8 cellular contexts compared by ENCODE assay signal in the genomic region with DNA sequence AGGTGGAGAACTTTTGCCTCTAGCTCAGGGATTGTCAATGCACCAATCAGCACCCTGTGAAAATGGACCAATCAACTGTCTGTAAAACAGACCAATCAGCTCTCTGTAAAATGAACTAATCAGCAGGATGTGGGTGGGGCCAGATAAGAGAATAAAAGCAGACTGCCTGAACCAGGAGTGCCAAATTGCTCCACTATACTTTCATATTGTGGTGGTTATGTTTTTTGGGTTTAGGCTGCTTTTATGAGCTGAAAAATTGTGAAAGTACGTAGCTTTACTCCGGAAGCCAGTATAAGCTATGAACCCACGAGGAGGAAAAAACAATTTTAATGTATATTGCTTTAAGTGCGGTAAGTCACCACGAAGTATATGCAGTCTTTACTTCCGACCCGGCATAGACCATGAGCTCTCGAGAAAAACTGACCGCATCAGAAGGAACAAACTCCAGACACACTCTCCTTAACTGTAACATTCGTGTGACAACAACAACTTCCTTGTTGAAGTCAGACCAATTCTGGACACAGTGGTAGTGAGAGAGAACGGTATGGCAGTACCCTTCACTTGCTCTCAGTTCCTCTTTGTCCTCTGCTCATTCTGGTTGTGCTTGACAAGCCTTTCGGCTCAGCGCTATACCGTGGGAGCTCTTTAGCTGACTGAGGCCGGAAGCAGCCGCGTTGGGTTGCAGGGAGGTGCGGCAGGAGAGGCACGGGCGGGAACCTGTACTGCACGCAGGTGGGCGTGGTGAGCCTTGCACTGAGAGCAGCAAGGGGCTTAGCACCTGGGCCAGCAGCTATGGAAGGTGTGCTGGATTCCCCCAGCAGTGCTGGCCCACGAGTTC.
DNase-seq lines count a peak whose midpoint lies in the region; ATAC-seq and TF ChIP-seq lines count a peak whose summit lies in the region.

No MANE protein-coding gene starts in this region.

- H3K4me3 Mint-ChIP-seq in chondrocyte (ENCODE audit: unreplicated experiment), result no peak overlapping the region

- H3K4me2 ChIP-seq in DND-41 (ENCODE audit: insufficient read depth, low read length) (peak overlapping the region; percentile 72), Loucy (ENCODE audit: low read depth, low read length, poor library complexity, severe bottlenecking) (peak overlapping the region; percentile 78)

- ATAC-seq in DND-41 (ENCODE audit: insufficient read depth, low read depth) (peak; percentile 92), GM21526 (IDR thresholded peaks at IDR 0.05; ENCODE audit: low FRiP score, unreplicated experiment) (peak; percentile 99)

- H3K9me2 ChIP-seq in Loucy (replicated peaks; ENCODE audit: low read depth, low read length), result no peaks in the 10 kb centered on the region

- H3K9me3 ChIP-seq in DND-41 (ENCODE audit: insufficient read depth, low read length, severe bottlenecking), result peaks cover 7% of the 10 kb centered on the region
- H3K9me3 ChIP-seq in Loucy (ENCODE audit: insufficient read depth, low read depth, low read length), result no peaks in the 10 kb centered on the region
- no peaks in the 10 kb centered on the region for H3K9me3 ChIP-seq in suprapubic skin

- DNase-seq in DND-41 (peak; percentile 77), activated T-cell treated with anti-CD3 and anti-CD28 coated beads for 4 hours (peak; percentile 60), midbrain (lab: John Stamatoyannopoulos, UW) (peak; percentile 8), suprapubic skin (ENCODE audit: low spot score in 2 of 2) (no peak), chondrocyte (ENCODE audit: low spot score) (no peak), DMS79 (lab: John Stamatoyannopoulos, UW) (no peak)

- WGBS in suprapubic skin, result 81% methylated on average over 23 of the region's 23 CpGs

- H3K27ac ChIP-seq in DND-41 (ENCODE audit: low read length) (peak overlapping the region; percentile 92), suprapubic skin (no peak overlapping the region)

- no peak for TF ChIP-seq CTCF in DND-41 (IDR thresholded peaks at IDR 0.05; ENCODE audit: borderline replicate concordance, extremely low read depth, low read length, poor library complexity, severe bottlenecking)
- TF ChIP-seq CTCF in Loucy (conservative IDR thresholded peaks at IDR 0.05; ENCODE audit: low read length), result no peak
- no peak for TF ChIP-seq CTCF in suprapubic skin (IDR thresholded peaks at IDR 0.05)
- no peak for TF ChIP-seq CTCF in chondrocyte (IDR thresholded peaks at IDR 0.05)

- peak overlapping the region; percentile 58 for H3K9ac ChIP-seq in DND-41 (ENCODE audit: low read depth, low read length)
- peak overlapping the region; percentile 81 for H3K9ac ChIP-seq in Loucy (ENCODE audit: low read depth, low read length, poor library complexity, severe bottlenecking)

- H3K27me3 ChIP-seq in DND-41 (ENCODE audit: insufficient read depth, low read length, poor library complexity) (no peaks in the 10 kb centered on the region), Loucy (ENCODE audit: insufficient read depth, low read length, poor library complexity, severe bottlenecking) (peaks cover 3% of the 10 kb centered on the region), suprapubic skin (no peaks in the 10 kb centered on the region)

- H4K20me1 ChIP-seq in DND-41 (ENCODE audit: insufficient read depth, low read length) (no peaks in the 10 kb centered on the region), Loucy (ENCODE audit: insufficient read depth, low read length, poor library complexity, severe bottlenecking) (no peaks in the 10 kb centered on the region)

- H3K79me2 ChIP-seq in DND-41 (ENCODE audit: insufficient read depth, low read length) (no peaks in the 10 kb centered on the region), Loucy (ENCODE audit: insufficient read depth, low read length) (no peaks in the 10 kb centered on the region)

- no peaks in the 10 kb centered on the region for H3K27me3 Mint-ChIP-seq in chondrocyte (ENCODE audit: low read depth)

- no peaks in the 10 kb centered on the region for H3K4me1 Mint-ChIP-seq in chondrocyte (ENCODE audit: low read depth)

- peaks cover 16% of the 10 kb centered on the region for H3K4me1 ChIP-seq in DND-41 (ENCODE audit: insufficient read depth, low read length)
- peaks cover 10% of the 10 kb centered on the region for H3K4me1 ChIP-seq in Loucy (ENCODE audit: insufficient read depth, low read length, poor library complexity, severe bottlenecking)
- H3K4me1 ChIP-seq in suprapubic skin, result no peaks in the 10 kb centered on the region

- no peak overlapping the region for H3K27ac Mint-ChIP-seq in chondrocyte (ENCODE audit: unreplicated experiment)

- peak overlapping the region; percentile 22 to 60; a peak in 3 of 4 replicates for H3K4me3 ChIP-seq in DND-41 (ENCODE audit: low read depth in 1 of 2, low read length in 2 of 2)
- H3K4me3 ChIP-seq in Loucy (ENCODE audit: low read length, poor library complexity, severe bottlenecking), result peak overlapping the region; percentile 89
- H3K4me3 ChIP-seq in suprapubic skin, result peak overlapping the region; percentile 14

- no peaks in the 10 kb centered on the region for H3F3A ChIP-seq in Loucy (ENCODE audit: low read depth)

- no peak for TF ChIP-seq EP300 in suprapubic skin (IDR thresholded peaks at IDR 0.05)

- no peaks in the 10 kb centered on the region for H3K36me3 Mint-ChIP-seq in chondrocyte (ENCODE audit: low read depth)

- peaks cover 9% of the 10 kb centered on the region for H3K9me3 Mint-ChIP-seq in chondrocyte (ENCODE audit: low read depth)

- TF ChIP-seq POLR2A in suprapubic skin (IDR thresholded peaks at IDR 0.05), result no peak

- H3K36me3 ChIP-seq in DND-41 (ENCODE audit: insufficient read depth, low read length) (no peaks in the 10 kb centered on the region), Loucy (ENCODE audit: insufficient read depth, low read length) (no peaks in the 10 kb centered on the region), suprapubic skin (no peaks in the 10 kb centered on the region)

- H2AFZ ChIP-seq in DND-41 (ENCODE audit: low read depth, low read length), result peak overlapping the region; percentile 89
- peak overlapping the region; percentile 83 for H2AFZ ChIP-seq in Loucy (ENCODE audit: low read length)

Comparison
In these comparisons a context has a peak if more than half of its experiments do, and no peak if none do; other contexts are left out.
1. DNase-seq: peak in DND-41 (single experiment), activated T-cell treated with anti-CD3 and anti-CD28 coated beads for 4 hours (single experiment) and midbrain (single experiment); none in suprapubic skin (0 of 2), chondrocyte (single experiment) and DMS79 (single experiment).
2. H3K4me3 ChIP-seq: peak in every context shown above with its lines; median percentile 89 in Loucy; 41 in DND-41; 14 in suprapubic skin.